ENCODE assay signal across 8 cellular contexts in the genomic region with DNA sequence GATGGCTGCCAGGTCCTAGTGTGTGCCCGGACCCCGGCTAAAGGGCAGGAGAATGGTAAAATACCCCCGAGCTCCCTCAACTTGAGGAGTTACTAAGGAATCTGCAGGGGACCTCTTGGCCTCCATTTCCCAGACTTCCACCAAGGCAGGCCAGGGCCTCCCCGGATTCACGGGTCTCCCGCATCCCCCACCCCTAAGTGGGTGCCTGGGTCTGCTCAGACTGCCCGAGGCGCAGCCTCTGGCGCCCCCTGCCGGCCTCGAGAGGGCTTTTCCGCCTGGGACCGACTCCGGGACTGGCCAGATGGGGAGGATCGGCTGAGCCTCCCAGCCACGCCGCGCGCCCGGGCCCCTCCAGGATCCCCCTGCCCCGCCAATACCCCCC. TPM values are rescaled to one million over a fixed set of nuclear protein-coding genes. Genes with fewer than 3 reads are reported as not detected.
A peak's percentile ranks its signal among the peaks of the same experiment; 100 is the strongest.
DNase-seq lines count a peak whose midpoint lies in the region; ATAC-seq and TF ChIP-seq lines count a peak whose summit lies in the region.

No MANE protein-coding gene starts in this region.

- DNase-seq in NCI-H226 = peak; percentile 67
- DNase-seq in activated CD4-positive, alpha-beta T cell treated with anti-CD3 and anti-CD28 coated beads, Interleukin-2, amount 10 ng/mL, durations not matched to agents 7 days and 5 days = peak; percentile 80
- DNase-seq in dorsolateral prefrontal cortex = peak in 7 of 10 donors; percentile 55 to 84 (median 70)
- DNase-seq in lung (ENCODE audit: low spot score) = peak; percentile 70
- peak; percentile 66 to 74 (median 72) for DNase-seq in stimulated activated CD4-positive, alpha-beta T cell treated with anti-CD3 and anti-CD28 coated beads, TNF-alpha, amount 100 ng/mL, for 48 hours (ENCODE audit: low read depth in 3 of 3)

- 13% methylated on average over 21 of the region's 21 CpGs for WGBS in lung, 2 donors

- peaks cover 0 to 9% of the 10 kb centered on the region in 2 donors for H3K4me1 ChIP-seq in lung (ENCODE audit: control insufficient read depth in 2 of 2, insufficient read depth in 2 of 2, low read length in 2 of 2)

- peaks cover 11% of the 10 kb centered on the region for H3K27me3 Mint-ChIP-seq in activated CD4-positive, alpha-beta T cell treated with anti-CD3 and anti-CD28 coated beads, Interleukin-2, amount 10 ng/mL, durations not matched to agents 7 days and 5 days

- intact Hi-C loops in dorsolateral prefrontal cortex (cut with DNase I) = loop anchor here in 1 of 2 donors (10.0 kb wide), 1 partner anchor 155 kb away; no protein-coding TSS in a partner anchor

- H3K4me1 Mint-ChIP-seq in activated CD4-positive, alpha-beta T cell treated with anti-CD3 and anti-CD28 coated beads, Interleukin-2, amount 10 ng/mL, durations not matched to agents 7 days and 5 days = peaks cover 22% of the 10 kb centered on the region

- H3K4me3 ChIP-seq in GM08714 (ENCODE audit: low read length) = peak overlapping the region; percentile 65
- H3K4me3 ChIP-seq in dorsolateral prefrontal cortex = peak overlapping the region; percentile 41 to 80 (median 65)
- no peak overlapping the region for H3K4me3 ChIP-seq in lung

- no peaks in the 10 kb centered on the region for H3K9me3 ChIP-seq in lung (ENCODE audit: control insufficient read depth in 2 of 2, insufficient read depth in 1 of 2, low read length in 1 of 2)

- H3K27ac Mint-ChIP-seq in activated CD4-positive, alpha-beta T cell treated with anti-CD3 and anti-CD28 coated beads, Interleukin-2, amount 10 ng/mL, durations not matched to agents 7 days and 5 days = peak overlapping the region; percentile 87

- ATAC-seq in HG02759 (IDR thresholded peaks at IDR 0.05; ENCODE audit: unreplicated experiment) (peak; percentile 65), lung (ENCODE audit: insufficient read depth, low FRiP score) (peak; percentile 73), GM18520 (IDR thresholded peaks at IDR 0.05; ENCODE audit: unreplicated experiment) (no peak)

- peak overlapping the region; percentile 75 for H3K4me3 Mint-ChIP-seq in activated CD4-positive, alpha-beta T cell treated with anti-CD3 and anti-CD28 coated beads, Interleukin-2, amount 10 ng/mL, durations not matched to agents 7 days and 5 days

- no peaks in the 10 kb centered on the region for H3K9me3 Mint-ChIP-seq in activated CD4-positive, alpha-beta T cell treated with anti-CD3 and anti-CD28 coated beads, Interleukin-2, amount 10 ng/mL, durations not matched to agents 7 days and 5 days

- H3K27ac ChIP-seq in dorsolateral prefrontal cortex (peak overlapping the region in 4 of 59 donors; percentile 5 to 71 (median 44)), lung (ENCODE audit: low read depth in 1 of 2, low read length in 1 of 2) (no peak overlapping the region)

- CTCF ChIA-PET in activated CD4-positive, alpha-beta T cell treated with anti-CD3 and anti-CD28 coated beads, Interleukin-2, amount 10 ng/mL, durations not matched to agents 7 days and 5 days (lab: Charles Lee) = interaction anchor here (0.6 to 4.3 kb wide), 13 partner anchors 11 to 242 kb away, joined by 3 to 33 read pairs (median 3); no protein-coding TSS in a partner anchor

- no peaks in the 10 kb centered on the region for H3K36me3 Mint-ChIP-seq in activated CD4-positive, alpha-beta T cell treated with anti-CD3 and anti-CD28 coated beads, Interleukin-2, amount 10 ng/mL, durations not matched to agents 7 days and 5 days (ENCODE audit: low read depth)

- no peaks in the 10 kb centered on the region for H3K36me3 ChIP-seq in lung (ENCODE audit: control insufficient read depth in 2 of 2, insufficient read depth in 2 of 2, low read length in 2 of 2)

- POLR2A ChIA-PET in activated CD4-positive, alpha-beta T cell treated with anti-CD3 and anti-CD28 coated beads, Interleukin-2, amount 10 ng/mL, durations not matched to agents 7 days and 5 days (lab: Charles Lee) = no interaction called here

- H3K27me3 ChIP-seq in dorsolateral prefrontal cortex = peaks cover 0 to 19% (median 4%) of the 10 kb centered on the region in 45 donors
- H3K27me3 ChIP-seq in lung (ENCODE audit: control insufficient read depth, insufficient read depth) = no peaks in the 10 kb centered on the region

- peak; percentile 53 to 90 (median 82) for TF ChIP-seq CTCF in dorsolateral prefrontal cortex (IDR thresholded peaks at IDR 0.05 in 54 of 56, conservative IDR thresholded peaks at IDR 0.05 in 2 of 56; ENCODE audit: low read depth in 1 of 56, partially characterized antibody in 56 of 56)
- peak; percentile 79 for TF ChIP-seq CTCF in lung (IDR thresholded peaks at IDR 0.05; ENCODE audit: control extremely low read depth, extremely low read depth)

RNA-seq across cellular contexts. Expression of gene PLEKHG5, which starts 1.7 kb away (rescaled TPM):
- 1 to 10 TPM; 1.3 to 1.8 TPM for total RNA-seq in activated CD4-positive, alpha-beta T cell treated with anti-CD3 and anti-CD28 coated beads, Interleukin-2, amount 10 ng/mL, durations not matched to agents 7 days and 5 days
- total RNA-seq in dorsolateral prefrontal cortex (100 to 1,000 TPM in 1 of 120 experiments, 10 to 100 TPM in 119; 15.9 to 101 (median 58.6) TPM), lung (10 to 100 TPM; 11.2 to 22.9 TPM)
- 1 to 10 TPM; 3.4 to 8.7 TPM for polyA plus RNA-seq in lung

RNA-seq across cellular contexts. Expression of gene TNFRSF25, which starts 23.8 kb away (rescaled TPM):
- 10 to 100 TPM; 88.5 to 92.8 TPM for total RNA-seq in activated CD4-positive, alpha-beta T cell treated with anti-CD3 and anti-CD28 coated beads, Interleukin-2, amount 10 ng/mL, durations not matched to agents 7 days and 5 days
- total RNA-seq in dorsolateral prefrontal cortex = 100 to 1,000 TPM in 3 of 120 experiments, 10 to 100 TPM in 117; 15.2 to 106 (median 54.0) TPM
- total RNA-seq in lung = 10 to 100 TPM; 11.2 to 19.8 TPM
- 10 to 100 TPM in 1 of 2 donors, 1 to 10 TPM in 1; 4.9 to 12.3 TPM for polyA plus RNA-seq in lung

Comparison
In these comparisons a context has a peak if more than half of its experiments do, and no peak if none do; other contexts are left out.
1. RNA of gene PLEKHG5, which starts 1.7 kb away (total RNA-seq): 15.9 to 101 TPM in dorsolateral prefrontal cortex and 11.2 to 22.9 TPM in lung; 1.3 to 1.8 TPM in activated CD4-positive, alpha-beta T cell treated with anti-CD3 and anti-CD28 coated beads, Interleukin-2, amount 10 ng/mL, durations not matched to agents 7 days and 5 days; every median in the first group is over 4 times any median in the second.
2. Peak in every context shown above with its lines, with median percentiles within 50 percentile points of each other: DNase-seq.